Comparison of ENCODE assay signal across 1 cellular context in genomic region chr19:36054119-36054732, GRCh38.
A peak's percentile ranks its signal among the peaks of the same experiment; 100 is the strongest.
TF ChIP-seq lines count a peak whose summit lies in the region.

Gene THAP8, minus strand, starts transcription at chr19:36054285. Its CDS starts 68 bp downstream, at chr19:36054217.

TF ChIP-seq in SK-N-SH, 30 proteins besides CTCF, POLR2A, EP300 and RAD21 (continued from another document):
- no peak for TF ChIP-seq NFIC (IDR thresholded peaks at IDR 0.05; ENCODE audit: borderline replicate concordance)
- TF ChIP-seq GABPA (IDR thresholded peaks at IDR 0.05; ENCODE audit: low read depth) = no peak
- no peak for TF ChIP-seq MXI1 (IDR thresholded peaks at IDR 0.05; ENCODE audit: low read depth, low read length)
- TF ChIP-seq TCF12 (IDR thresholded peaks at IDR 0.05) = no peak
- no peak for TF ChIP-seq SIN3A (IDR thresholded peaks at IDR 0.05; ENCODE audit: borderline replicate concordance, low read depth, low read length)
- 0 out of 2 replicates have a peak, but pooled peaks have one; percentile 14 for TF ChIP-seq TAF1 (IDR thresholded peaks at IDR 0.05; ENCODE audit: borderline replicate concordance, low read depth, low read length)
- TF ChIP-seq ZBTB33 (IDR thresholded peaks at IDR 0.05; ENCODE audit: borderline replicate concordance, low read depth) = 0 out of 2 replicates have a peak, but pooled peaks have one; percentile 28
- no peak; the same call in 1 of the 2 replicates for TF ChIP-seq RFX5 (IDR thresholded peaks at IDR 0.05; ENCODE audit: low read length)
- no peak for TF ChIP-seq MEF2A (IDR thresholded peaks at IDR 0.05; ENCODE audit: borderline replicate concordance, low read depth)
- TF ChIP-seq JUND (IDR thresholded peaks at IDR 0.05) = no peak
- peak; percentile 79 for TF ChIP-seq POLR2AphosphoS5 (IDR thresholded peaks at IDR 0.05; ENCODE audit: low read depth, low read length)
- no peak for TF ChIP-seq RXRA (IDR thresholded peaks at IDR 0.05; ENCODE audit: borderline replicate concordance, low read depth)
- TF ChIP-seq TEAD4 (IDR thresholded peaks at IDR 0.05; ENCODE audit: borderline replicate concordance, insufficient read depth) = no peak
- TF ChIP-seq YY1 (IDR thresholded peaks at IDR 0.05; ENCODE audit: low read depth) = no peak
- no peak for TF ChIP-seq EZH2phosphoT487 (IDR thresholded peaks at IDR 0.05; ENCODE audit: borderline replicate concordance, low read depth)
- TF ChIP-seq PBX3 (IDR thresholded peaks at IDR 0.05) = peak; percentile 54; the same call in 1 of the 2 replicates
- no peak for TF ChIP-seq IRF3 (IDR thresholded peaks at IDR 0.05; ENCODE audit: low read depth, low read length)
- peak; percentile 37; the same call in 1 of the 2 replicates for TF ChIP-seq MAX (IDR thresholded peaks at IDR 0.05; ENCODE audit: low read depth)
- TF ChIP-seq SMC3 (IDR thresholded peaks at IDR 0.05; ENCODE audit: low read depth, low read length) = no peak; the same call in 1 of the 2 replicates
